In the genomic region with DNA sequence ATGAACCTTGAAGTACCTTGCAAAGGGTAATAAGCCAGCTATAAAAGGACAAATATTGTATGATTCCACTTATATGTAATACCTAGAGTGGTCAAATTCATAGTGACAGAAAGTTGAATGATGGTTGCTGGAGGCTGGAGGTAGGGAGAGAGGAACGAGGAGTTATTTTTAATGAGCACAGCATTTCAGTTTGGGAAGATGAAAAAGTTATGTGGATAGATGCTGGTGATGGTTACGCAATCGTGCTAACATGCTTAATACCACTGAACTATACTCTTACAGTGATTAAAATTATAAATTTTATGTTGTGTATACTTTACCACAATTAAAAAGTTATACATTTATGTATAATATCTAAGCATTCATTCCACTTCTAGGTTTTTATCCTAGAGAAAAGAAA, we compare ENCODE assay signal across 26 cellular contexts.
"Had no signal": no experiment of that assay in that cellular context is flagged by ENCODE, and none has a peak within 500 bp of the region (broad histone marks: within the 10 kb centered on the region; RNA-seq: fewer than 3 reads in every experiment).

No MANE protein-coding gene starts in this region.

- H3K36me3 ChIP-seq: colonic mucosa, esophagus squamous epithelium, gastrocnemius medialis, heart right ventricle, left lung, lower lobe of right lung had no signal

- H3K4me3 ChIP-seq: colonic mucosa, esophagus squamous epithelium, gastrocnemius medialis, heart right ventricle, left lung, lower lobe of right lung, mucosa of descending colon had no signal

- H3K27me3 ChIP-seq: colonic mucosa, esophagus squamous epithelium, gastrocnemius medialis, heart right ventricle, left lung had no signal

- H3K4me1 ChIP-seq: colonic mucosa, esophagus squamous epithelium, gastrocnemius medialis, heart right ventricle, left lung, lower lobe of right lung had no signal

- DNase-seq: colonic mucosa; cortex of kidney; effector CD8-positive, alpha-beta T cell; effector memory CD8-positive, alpha-beta T cell; endodermal cell; erythroblast; esophagus squamous epithelium; foreskin fibroblast; foreskin melanocyte; gastrocnemius medialis; glutamatergic neuron; head of caudate nucleus; heart right ventricle; hippocampal formation; left cardiac atrium; left lung; left ventricle myocardium superior; lower lobe of right lung; mesenchymal stem cell; mucosa of descending colon; naive B cell had no signal

- H3K9me3 ChIP-seq: colonic mucosa, esophagus squamous epithelium, gastrocnemius medialis, lower lobe of right lung, mucosa of descending colon had no signal

- ATAC-seq: effector memory CD8-positive, alpha-beta T cell; esophagus mucosa; gastrocnemius medialis; heart right ventricle; left cardiac atrium; left lung; left ventricle myocardium superior; lower lobe of right lung; mucosa of descending colon had no signal

- FAIRE-seq: endometrium, islet of Langerhans, keratinocyte had no signal

- H3K27ac ChIP-seq: colonic mucosa, epithelial cell of prostate, esophagus squamous epithelium, gastrocnemius medialis, heart right ventricle, left lung, lower lobe of right lung had no signal
